ENCODE assay signal across 16 cellular contexts in the genomic region with DNA sequence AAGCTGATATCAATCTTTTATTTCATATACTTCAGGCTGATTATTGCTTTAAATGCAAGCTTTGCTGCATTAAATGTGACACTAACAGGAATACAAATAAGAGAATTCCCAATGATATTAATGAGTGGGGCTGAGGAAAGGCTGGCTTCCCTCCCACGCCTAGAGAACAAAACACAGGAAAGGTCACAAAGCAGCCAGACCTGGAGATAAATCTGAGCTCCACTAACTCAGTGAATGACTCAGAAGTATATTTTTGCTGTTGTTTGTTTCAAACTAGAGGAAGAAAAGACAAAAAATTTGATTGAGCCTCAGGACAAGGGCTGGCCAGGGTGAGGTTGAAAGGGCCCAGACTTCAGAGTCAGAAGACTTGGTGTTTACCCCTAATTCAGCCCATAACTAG.
DNase-seq lines count a peak whose midpoint lies in the region; ATAC-seq, FAIRE-seq and TF ChIP-seq lines count a peak whose summit lies in the region.
"Had no signal": no experiment of that assay in that cellular context is flagged by ENCODE, and none has a peak within 500 bp of the region (broad histone marks: within the 10 kb centered on the region; RNA-seq: fewer than 3 reads in every experiment).

No MANE protein-coding gene starts in this region.

- WGBS in heart right ventricle, 2 donors, result 37 to 56% methylated on average over 1 of the region's 1 CpG
- 80% methylated on average over 1 of the region's 1 CpG for whole genome bisulfite sequencing in suprapubic skin
- WGBS in psoas muscle, 3 donors, result 60 to 65% (median 61%) methylated on average over 1 of the region's 1 CpG

- ATAC-seq in heart right ventricle, result peak in 5 of 8 donors; percentile 33 to 70 (median 63)
- no peak for ATAC-seq in psoas muscle
- ATAC-seq: GM23338 had no signal

- H3K4me3 ChIP-seq in heart right ventricle, result no peak overlapping the region
- no peak overlapping the region for H3K4me3 ChIP-seq in right atrium auricular region
- H3K4me3 ChIP-seq in suprapubic skin, result no peak overlapping the region
- H3K4me3 ChIP-seq in psoas muscle, result no peak overlapping the region
- H3K4me3 ChIP-seq in effector memory CD4-positive, alpha-beta T cell (ENCODE audit: insufficient read depth, low read depth, low read length, poor library complexity, severe bottlenecking), result no peak overlapping the region
- H3K4me3 ChIP-seq: BLaER1, GM23338 had no signal

- H3K27me3 ChIP-seq in heart right ventricle (no peaks in the 10 kb centered on the region), right atrium auricular region (no peaks in the 10 kb centered on the region), suprapubic skin (no peaks in the 10 kb centered on the region), psoas muscle (ENCODE audit: insufficient read depth in 3 of 3, low read length in 2 of 3) (no peaks in the 10 kb centered on the region)
- H3K27me3 ChIP-seq in effector memory CD4-positive, alpha-beta T cell (replicated peaks; ENCODE audit: control insufficient read depth, insufficient read depth, low read length, poor library complexity, severe bottlenecking), result no peaks in the 10 kb centered on the region
- H3K27me3 ChIP-seq: BLaER1 had no signal

- TF ChIP-seq CTCF in heart right ventricle (IDR thresholded peaks at IDR 0.05) (no peak), right atrium auricular region (IDR thresholded peaks at IDR 0.05) (no peak), suprapubic skin (IDR thresholded peaks at IDR 0.05) (no peak), psoas muscle (IDR thresholded peaks at IDR 0.05) (no peak), GM20000 (IDR thresholded peaks at IDR 0.05; ENCODE audit: extremely low read depth, missing control alignments) (no peak)

- no peak for TF ChIP-seq POLR2A in suprapubic skin (IDR thresholded peaks at IDR 0.05)

- peak; percentile 55 for FAIRE-seq in endometrium (lab: Jason Lieb, UNC)

- DNase-seq in heart right ventricle, result no peak
- no peak for DNase-seq in right atrium auricular region (ENCODE audit: low spot score)
- peak; percentile 39 for DNase-seq in left kidney (ENCODE audit: low read depth, low spot score)
- DNase-seq in suprapubic skin (ENCODE audit: low spot score in 2 of 2), result no peak
- no peak for DNase-seq in psoas muscle
- no peak for DNase-seq in GM20000 (ENCODE audit: low spot score)
- DNase-seq in effector memory CD4-positive, alpha-beta T cell, result no peak
- DNase-seq: 8988T; AML-193; Calu3; CD4-positive, CD25-positive, alpha-beta regulatory T cell; DMS 273 treated with DMSO at 0.1 percent for 48 hours; H7 had no signal

- H3K4me1 ChIP-seq in heart right ventricle (peaks cover 0 to 20% (median 0%) of the 10 kb centered on the region in 9 donors), right atrium auricular region (peaks cover 0 to 11% of the 10 kb centered on the region in 2 donors), suprapubic skin (no peaks in the 10 kb centered on the region), psoas muscle (no peaks in the 10 kb centered on the region)
- H3K4me1 ChIP-seq in effector memory CD4-positive, alpha-beta T cell (ENCODE audit: control insufficient read depth, insufficient read depth, low read length, poor library complexity, severe bottlenecking), result no peaks in the 10 kb centered on the region
- H3K4me1 ChIP-seq: BLaER1 had no signal

- intact Hi-C loops in heart right ventricle (cut with DNase I) (no loop called here), psoas muscle (cut with DNase I) (no loop called here)

- H3K27ac ChIP-seq in heart right ventricle (peak overlapping the region in 6 of 10 donors; percentile 10 to 59 (median 46)), right atrium auricular region (no peak overlapping the region), suprapubic skin (peak overlapping the region; percentile 35), psoas muscle (no peak overlapping the region)
- no peak overlapping the region for H3K27ac ChIP-seq in effector memory CD4-positive, alpha-beta T cell (ENCODE audit: insufficient read depth, low read length, poor library complexity, severe bottlenecking)
- H3K27ac ChIP-seq: BLaER1 had no signal

- TF ChIP-seq EP300 in suprapubic skin (IDR thresholded peaks at IDR 0.05), result no peak

- peaks cover 0 to 11% (median 0%) of the 10 kb centered on the region in 11 donors for H3K9me3 ChIP-seq in heart right ventricle
- no peaks in the 10 kb centered on the region for H3K9me3 ChIP-seq in right atrium auricular region
- H3K9me3 ChIP-seq in suprapubic skin, result no peaks in the 10 kb centered on the region
- no peaks in the 10 kb centered on the region for H3K9me3 ChIP-seq in psoas muscle
- no peaks in the 10 kb centered on the region for H3K9me3 ChIP-seq in effector memory CD4-positive, alpha-beta T cell (ENCODE audit: control insufficient read depth, low read length)
- H3K9me3 ChIP-seq: BLaER1 had no signal

- H3K36me3 ChIP-seq in heart right ventricle (no peaks in the 10 kb centered on the region), right atrium auricular region (no peaks in the 10 kb centered on the region), suprapubic skin (no peaks in the 10 kb centered on the region), psoas muscle (ENCODE audit: insufficient read depth in 1 of 2, low read depth in 1 of 2) (no peaks in the 10 kb centered on the region)
- no peaks in the 10 kb centered on the region for H3K36me3 ChIP-seq in effector memory CD4-positive, alpha-beta T cell (ENCODE audit: control insufficient read depth, insufficient read depth, low read length)
- H3K36me3 ChIP-seq: BLaER1 had no signal

Comparison
In these comparisons a context has a peak if more than half of its experiments do, and no peak if none do; other contexts are left out.
1. H3K27ac ChIP-seq: peak in heart right ventricle (6 of 10) and suprapubic skin (single experiment); none in right atrium auricular region (0 of 2), psoas muscle (single experiment) and effector memory CD4-positive, alpha-beta T cell (single experiment).
2. ATAC-seq: peak in heart right ventricle (5 of 8); none in psoas muscle (0 of 4).